In the genomic region with DNA sequence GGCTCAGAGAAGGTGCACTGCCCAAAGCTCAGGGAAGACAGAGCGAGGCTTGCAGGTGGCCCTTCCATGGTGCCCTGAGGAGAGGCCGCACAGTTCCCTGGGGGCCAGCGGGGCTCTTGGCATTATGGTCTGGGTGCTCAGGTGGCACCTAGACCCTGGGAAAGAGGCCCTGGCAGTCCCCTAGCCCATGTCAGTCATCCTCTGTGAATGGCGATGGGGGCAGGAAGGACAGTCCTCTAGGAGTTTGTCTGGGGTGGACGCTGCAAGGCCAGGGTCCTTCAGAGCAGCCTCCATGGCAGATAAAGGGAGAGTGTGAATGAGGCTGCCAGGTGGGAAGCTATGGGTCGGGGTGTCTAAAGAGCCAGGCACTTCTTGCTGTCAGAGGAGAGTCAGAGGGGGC, we compare ENCODE assay signal across 25 cellular contexts.
"Had no signal": no experiment of that assay in that cellular context is flagged by ENCODE, and none has a peak within 500 bp of the region (broad histone marks: within the 10 kb centered on the region; RNA-seq: fewer than 3 reads in every experiment).

No MANE protein-coding gene starts in this region.

- ATAC-seq: activated CD8-positive, alpha-beta memory T cell treated with anti-CD3 and anti-CD28 coated beads, Interleukin-2, amount 10 ng/mL, durations not matched to agents 7 days and 5 days; T-helper 17 cell; WTC11 had no signal

- DNase-seq: activated CD4-positive, alpha-beta T cell treated with anti-CD3 and anti-CD28 coated beads for 1 hour; activated CD4-positive, alpha-beta T cell treated with anti-CD3 and anti-CD28 coated beads, Interleukin-2, amount 10 ng/mL, durations not matched to agents 24 days and 14 days; activated CD4-positive, alpha-beta T cell treated with anti-CD3 and anti-CD28 coated beads, Interleukin-2, amount 50 U/mL, for 48 hours; activated CD8-positive, alpha-beta memory T cell treated with anti-CD3 and anti-CD28 coated beads, Interleukin-2, amount 10 ng/mL, durations not matched to agents 7 days and 5 days; activated effector memory CD4-positive, alpha-beta T cell treated with Interleukin-2 at 50 U/mL for 16 hours; activated naive CD4-positive, alpha-beta T cell treated with Interleukin-2 at 50 U/mL for 16 hours; activated T-cell treated with anti-CD3 and anti-CD28 coated beads, Interleukin-2, amount 50 U/mL, for 24 hours; amygdala; Kasumi-1; KBM-7; NCI-H1105 treated with DMSO at 0.1 percent for 48 hours; NCI-H146; NCI-H187 treated with DMSO at 0.1 percent for 48 hours; NCI-H2081 treated with DMSO at 0.1 percent for 48 hours; NCI-H446; NCI-H524; Peyer's patch; SHP77 treated with DMSO at 0.1 percent for 48 hours; T-helper 17 cell; T-helper 9 cell had no signal

- H3K4me3 Mint-ChIP-seq: activated CD4-positive, alpha-beta T cell treated with anti-CD3 and anti-CD28 coated beads, Interleukin-2, amount 10 ng/mL, durations not matched to agents 24 days and 14 days; activated CD8-positive, alpha-beta memory T cell treated with anti-CD3 and anti-CD28 coated beads, Interleukin-2, amount 10 ng/mL, durations not matched to agents 7 days and 5 days; activated naive CD8-positive, alpha-beta T cell; activated T-cell treated with anti-CD3 and anti-CD28 coated beads, Interleukin-2, amount 50 U/mL, for 24 hours; activated T-helper 1 cell treated with anti-CD3 and anti-CD28 coated beads, Interleukin-12 subunit alpha, Interleukin-12 subunit beta, Interleukin-2, Interleukin-4 antibody, amounts not matched to agents 30 ng/mL and 10 ng/mL and 1 ng/mL, durations not matched to agents 14 hours and 24 hours and 36 hours; T-helper 17 cell; WTC11 had no signal

- H3K36me3 ChIP-seq: brain microvascular endothelial cell, cardiac muscle cell, Peyer's patch had no signal

- H3K27me3 ChIP-seq: brain microvascular endothelial cell, cardiac muscle cell, Peyer's patch had no signal

- H3K27ac ChIP-seq: brain microvascular endothelial cell, cardiac muscle cell, Peyer's patch had no signal

- H3K4me1 ChIP-seq: Peyer's patch had no signal

- H3K4me3 ChIP-seq: cardiac muscle cell, Peyer's patch had no signal

- H3K9me3 ChIP-seq: Peyer's patch had no signal

- H3K4me1 Mint-ChIP-seq: activated CD4-positive, alpha-beta T cell treated with anti-CD3 and anti-CD28 coated beads, Interleukin-2, amount 10 ng/mL, durations not matched to agents 24 days and 14 days; activated CD8-positive, alpha-beta memory T cell treated with anti-CD3 and anti-CD28 coated beads, Interleukin-2, amount 10 ng/mL, durations not matched to agents 7 days and 5 days; T-helper 17 cell had no signal

- H3K9me3 Mint-ChIP-seq: activated CD4-positive, alpha-beta T cell treated with anti-CD3 and anti-CD28 coated beads, Interleukin-2, amount 10 ng/mL, durations not matched to agents 24 days and 14 days; activated T-cell treated with anti-CD3 and anti-CD28 coated beads, Interleukin-2, amount 50 U/mL, for 24 hours; activated T-helper 1 cell treated with anti-CD3 and anti-CD28 coated beads, Interleukin-12 subunit alpha, Interleukin-12 subunit beta, Interleukin-2, Interleukin-4 antibody, amounts not matched to agents 30 ng/mL and 10 ng/mL and 1 ng/mL, durations not matched to agents 14 hours and 24 hours and 36 hours had no signal

- H3K27ac Mint-ChIP-seq: activated CD4-positive, alpha-beta T cell treated with anti-CD3 and anti-CD28 coated beads, Interleukin-2, amount 10 ng/mL, durations not matched to agents 24 days and 14 days; activated CD8-positive, alpha-beta memory T cell treated with anti-CD3 and anti-CD28 coated beads, Interleukin-2, amount 10 ng/mL, durations not matched to agents 7 days and 5 days; activated naive CD8-positive, alpha-beta T cell; activated T-cell treated with anti-CD3 and anti-CD28 coated beads, Interleukin-2, amount 50 U/mL, for 24 hours; activated T-helper 1 cell treated with anti-CD3 and anti-CD28 coated beads, Interleukin-12 subunit alpha, Interleukin-12 subunit beta, Interleukin-2, Interleukin-4 antibody, amounts not matched to agents 30 ng/mL and 10 ng/mL and 1 ng/mL, durations not matched to agents 14 hours and 24 hours and 36 hours; T-helper 17 cell; WTC11 had no signal

- H3K27me3 Mint-ChIP-seq: activated CD4-positive, alpha-beta T cell treated with anti-CD3 and anti-CD28 coated beads, Interleukin-2, amount 10 ng/mL, durations not matched to agents 24 days and 14 days; activated CD8-positive, alpha-beta memory T cell treated with anti-CD3 and anti-CD28 coated beads, Interleukin-2, amount 10 ng/mL, durations not matched to agents 7 days and 5 days had no signal

- H3K36me3 Mint-ChIP-seq: activated CD8-positive, alpha-beta memory T cell treated with anti-CD3 and anti-CD28 coated beads, Interleukin-2, amount 10 ng/mL, durations not matched to agents 7 days and 5 days; activated naive CD8-positive, alpha-beta T cell had no signal
